ENCODE assay signal across 8 cellular contexts in the genomic region with DNA sequence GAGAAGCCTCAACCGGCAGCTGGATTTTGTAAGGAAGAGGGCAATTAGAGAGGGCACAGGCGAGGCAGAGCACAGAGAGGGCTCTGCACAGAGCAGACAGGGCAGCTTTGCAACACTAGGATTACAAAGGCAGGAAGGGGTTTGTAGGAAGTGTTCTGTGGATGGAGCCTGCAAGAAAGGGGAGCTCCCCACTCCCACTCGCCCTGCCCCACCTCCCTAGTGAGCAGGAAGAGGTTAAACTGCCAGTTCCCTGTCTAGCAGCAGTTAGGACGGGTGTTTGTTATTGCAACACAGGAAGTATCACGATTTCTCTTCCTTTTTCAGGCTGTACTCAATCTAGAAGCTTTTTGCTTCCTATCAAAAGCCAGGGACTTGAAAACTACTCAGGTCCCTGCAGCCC.
DNase-seq lines count a peak whose midpoint lies in the region; ATAC-seq lines count a peak whose summit lies in the region.

No MANE protein-coding gene starts in this region.

- peak overlapping the region; percentile 74 for H3K4me3 Mint-ChIP-seq in activated CD4-positive, alpha-beta T cell treated with anti-CD3 and anti-CD28 coated beads, Interleukin-2, amount 10 ng/mL, durations not matched to agents 24 days and 14 days
- H3K4me3 Mint-ChIP-seq in natural killer cell treated with Interleukin-12 subunit alpha and Interleukin-12 subunit beta and Interleukin-15 and Interleukin-18, amount 100 ng/mL, for 72 hours, result peak overlapping the region; percentile 85

- peak; percentile 86 for DNase-seq in activated CD4-positive, alpha-beta T cell treated with anti-CD3 and anti-CD28 coated beads, Interleukin-2, amount 10 ng/mL, durations not matched to agents 24 days and 14 days
- no peak for DNase-seq in activated CD4-positive, alpha-beta T cell treated with anti-CD3 and anti-CD28 coated beads, Interleukin-2, amount 50 U/mL, for 1 hour
- DNase-seq in NOMO-1 (lab: John Stamatoyannopoulos, UW; ENCODE audit: unreplicated experiment in 2 of 2) (peak; percentile 96 to 97), caudate nucleus (lab: John Stamatoyannopoulos, UW) (peak in 4 of 61 donors; percentile 8 to 18 (median 15)), HK-2 (ENCODE audit: unreplicated experiment) (no peak), NCI-H1930 (lab: John Stamatoyannopoulos, UW) (no peak), LoVo (ENCODE audit: low spot score) (no peak)
- DNase-seq in natural killer cell treated with Interleukin-12 subunit alpha and Interleukin-12 subunit beta and Interleukin-15 and Interleukin-18, amount 100 ng/mL, for 72 hours (ENCODE audit: low spot score), result peak; percentile 74

- peaks cover 81% of the 10 kb centered on the region for H3K4me1 Mint-ChIP-seq in activated CD4-positive, alpha-beta T cell treated with anti-CD3 and anti-CD28 coated beads, Interleukin-2, amount 10 ng/mL, durations not matched to agents 24 days and 14 days
- peaks cover 59 to 63% of the 10 kb centered on the region in 2 donors for H3K4me1 Mint-ChIP-seq in natural killer cell treated with Interleukin-12 subunit alpha and Interleukin-12 subunit beta and Interleukin-15 and Interleukin-18, amount 100 ng/mL, for 72 hours (ENCODE audit: low read depth in 2 of 2)

- peaks cover 19% of the 10 kb centered on the region for H3K36me3 Mint-ChIP-seq in activated CD4-positive, alpha-beta T cell treated with anti-CD3 and anti-CD28 coated beads, Interleukin-2, amount 10 ng/mL, durations not matched to agents 24 days and 14 days (ENCODE audit: low read depth)
- H3K36me3 Mint-ChIP-seq in natural killer cell treated with Interleukin-12 subunit alpha and Interleukin-12 subunit beta and Interleukin-15 and Interleukin-18, amount 100 ng/mL, for 72 hours, result no peaks in the 10 kb centered on the region

- peak overlapping the region; percentile 29 for H3K27ac ChIP-seq in caudate nucleus (ENCODE audit: low read depth, low read length)

- H3K27me3 Mint-ChIP-seq in activated CD4-positive, alpha-beta T cell treated with anti-CD3 and anti-CD28 coated beads, Interleukin-2, amount 10 ng/mL, durations not matched to agents 24 days and 14 days, result no peaks in the 10 kb centered on the region
- H3K27me3 Mint-ChIP-seq in natural killer cell treated with Interleukin-12 subunit alpha and Interleukin-12 subunit beta and Interleukin-15 and Interleukin-18, amount 100 ng/mL, for 72 hours, result no peaks in the 10 kb centered on the region

- H3K9me3 Mint-ChIP-seq in activated CD4-positive, alpha-beta T cell treated with anti-CD3 and anti-CD28 coated beads, Interleukin-2, amount 10 ng/mL, durations not matched to agents 24 days and 14 days, result no peaks in the 10 kb centered on the region
- H3K9me3 Mint-ChIP-seq in natural killer cell treated with Interleukin-12 subunit alpha and Interleukin-12 subunit beta and Interleukin-15 and Interleukin-18, amount 100 ng/mL, for 72 hours, result no peaks in the 10 kb centered on the region

- intact Hi-C loops in activated CD4-positive, alpha-beta T cell treated with anti-CD3 and anti-CD28 coated beads, Interleukin-2, amount 10 ng/mL, durations not matched to agents 24 days and 14 days (cut with micrococcal nuclease), result loop anchor here (1.0 to 2.0 kb wide), 2 partner anchors 19 to 38 kb away; no protein-coding TSS in a partner anchor

- ATAC-seq in natural killer cell treated with Interleukin-12 subunit alpha and Interleukin-12 subunit beta and Interleukin-15 and Interleukin-18, amount 100 ng/mL, for 72 hours, result peak; percentile 91 to 93

- peak overlapping the region; percentile 90 for H3K27ac Mint-ChIP-seq in activated CD4-positive, alpha-beta T cell treated with anti-CD3 and anti-CD28 coated beads, Interleukin-2, amount 10 ng/mL, durations not matched to agents 24 days and 14 days
- peak overlapping the region; percentile 75 to 91 for H3K27ac Mint-ChIP-seq in natural killer cell treated with Interleukin-12 subunit alpha and Interleukin-12 subunit beta and Interleukin-15 and Interleukin-18, amount 100 ng/mL, for 72 hours

Comparison
In these comparisons a context has a peak if more than half of its experiments do, and no peak if none do; other contexts are left out.
1. DNase-seq: peak in activated CD4-positive, alpha-beta T cell treated with anti-CD3 and anti-CD28 coated beads, Interleukin-2, amount 10 ng/mL, durations not matched to agents 24 days and 14 days (single experiment), NOMO-1 (2 of 2) and natural killer cell treated with Interleukin-12 subunit alpha and Interleukin-12 subunit beta and Interleukin-15 and Interleukin-18, amount 100 ng/mL, for 72 hours (single experiment); none in activated CD4-positive, alpha-beta T cell treated with anti-CD3 and anti-CD28 coated beads, Interleukin-2, amount 50 U/mL, for 1 hour (single experiment), HK-2 (single experiment), NCI-H1930 (0 of 2) and LoVo (single experiment).